ENCODE assay signal across 13 cellular contexts in the genomic region with DNA sequence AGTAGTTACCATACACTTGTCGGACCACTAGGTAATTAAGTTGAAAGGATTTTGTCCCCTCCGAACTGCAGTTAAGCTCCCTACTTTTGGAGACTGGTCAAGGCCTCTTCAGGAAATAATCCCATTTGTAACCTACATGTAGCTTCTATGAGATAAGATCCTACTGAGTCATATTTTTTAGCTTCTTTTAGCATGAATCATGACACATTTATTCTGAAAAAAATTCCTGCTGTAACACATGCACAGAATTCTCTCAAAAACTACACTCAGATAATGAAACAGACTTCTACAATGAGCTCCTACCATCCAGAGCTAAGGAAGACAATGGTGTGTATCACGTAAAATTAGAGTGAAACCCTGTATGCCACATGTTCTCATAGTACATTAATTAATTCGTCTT.
DNase-seq lines count a peak whose midpoint lies in the region; ATAC-seq, FAIRE-seq and TF ChIP-seq lines count a peak whose summit lies in the region.
"Had no signal": no experiment of that assay in that cellular context is flagged by ENCODE, and none has a peak within 500 bp of the region (broad histone marks: within the 10 kb centered on the region; RNA-seq: fewer than 3 reads in every experiment).

No MANE protein-coding gene starts in this region.

- H3K9me3 ChIP-seq in WERI-Rb-1 (ENCODE audit: severe bottlenecking) = no peaks in the 10 kb centered on the region

- no peaks in the 10 kb centered on the region for H3K9me2 ChIP-seq in GM23338 (ENCODE audit: insufficient read depth)

- no peaks in the 10 kb centered on the region for H3K27me3 Mint-ChIP-seq in GM23338 (ENCODE audit: insufficient read depth, low read depth, poor library complexity)

- TF ChIP-seq CTCF in GM23338 (conservative IDR thresholded peaks at IDR 0.05; ENCODE audit: low read depth in 2 of 2) (no peak), WERI-Rb-1 (IDR thresholded peaks at IDR 0.05; ENCODE audit: low read depth, low read length) (no peak)

- no peak overlapping the region for H3K27ac Mint-ChIP-seq in GM23338

- H3K27me3 ChIP-seq in GM23338 (ENCODE audit: insufficient read depth) = no peaks in the 10 kb centered on the region
- no peaks in the 10 kb centered on the region for H3K27me3 ChIP-seq in WERI-Rb-1 (ENCODE audit: insufficient read depth, low read depth, severe bottlenecking)
- H3K27me3 ChIP-seq: cardiac muscle cell had no signal

- ATAC-seq in GM23338 = no peak
- ATAC-seq in GM21423 (IDR thresholded peaks at IDR 0.05; ENCODE audit: unreplicated experiment) = no peak
- no peak for ATAC-seq in GM19397 (IDR thresholded peaks at IDR 0.05; ENCODE audit: unreplicated experiment)
- no peak for ATAC-seq in HG03354 (IDR thresholded peaks at IDR 0.05; ENCODE audit: poor library complexity, severe bottlenecking, unreplicated experiment)

- H4K20me1 ChIP-seq in GM23338 (replicated peaks; ENCODE audit: insufficient read depth) = no peaks in the 10 kb centered on the region

- FAIRE-seq in islet of Langerhans (lab: Jason Lieb, UNC) = peak; percentile 49
- FAIRE-seq: D721Med, H1 had no signal

- peaks cover 5% of the 10 kb centered on the region; the same call in 2 of the 3 replicates for H3K4me1 Mint-ChIP-seq in GM23338

- H3K4me3 Mint-ChIP-seq in GM23338 = no peak overlapping the region

- H3K36me3 ChIP-seq in GM23338 (ENCODE audit: insufficient read depth) (no peaks in the 10 kb centered on the region), WERI-Rb-1 (no peaks in the 10 kb centered on the region)
- H3K36me3 ChIP-seq: cardiac muscle cell had no signal

- H3K4me1 ChIP-seq in GM23338 (ENCODE audit: insufficient read depth) = no peaks in the 10 kb centered on the region; the same call in 1 of the 2 replicates

- no peaks in the 10 kb centered on the region for H3K36me3 Mint-ChIP-seq in GM23338 (ENCODE audit: low read depth)

- H3F3A ChIP-seq in GM23338 (replicated peaks; ENCODE audit: low read depth) = no peaks in the 10 kb centered on the region

- no peak overlapping the region for H3K27ac ChIP-seq in GM23338 (ENCODE audit: low read depth)
- H3K27ac ChIP-seq in WERI-Rb-1 = no peak overlapping the region
- H3K27ac ChIP-seq: cardiac muscle cell had no signal

- H2AFZ ChIP-seq in GM23338 = no peak overlapping the region

- in situ Hi-C loops in ACHN (cut with HindIII; ENCODE audit: low pct_ligation_motif_present, low pct_unique_long_range_greater_than_20kb, low sequenced_read_pairs) = no loop called here

- H3K4me2 ChIP-seq in GM23338 = no peak overlapping the region

- no peaks in the 10 kb centered on the region for H3K79me2 ChIP-seq in GM23338 (replicated peaks; ENCODE audit: insufficient read depth)

- H3K4me3 ChIP-seq in GM23338 (no peak overlapping the region), WERI-Rb-1 (ENCODE audit: low read depth, low read length) (no peak overlapping the region)
- H3K4me3 ChIP-seq: cardiac muscle cell had no signal

- H3K9me3 Mint-ChIP-seq in GM23338 = peaks cover 3% of the 10 kb centered on the region; the same call in 2 of the 3 replicates

- DNase-seq in ACHN (peak; percentile 83), GM23338 (ENCODE audit: low spot score) (peak; percentile 3), amniotic epithelial cell (ENCODE audit: low read depth) (peak; percentile 89), WERI-Rb-1 (no peak)
- DNase-seq: hippocampal formation, NCI-H187 treated with DMSO at 0.1 percent for 48 hours had no signal

TF ChIP-seq in GM23338, 12 proteins besides CTCF, POLR2A, EP300 and RAD21 (continues in another document):
- TF ChIP-seq EZH2phosphoT487 (IDR thresholded peaks at IDR 0.05; ENCODE audit: unreplicated experiment) (no peak), ZNF114 (CRISPR knock-in tag; IDR thresholded peaks at IDR 0.05) (no peak), JUNB (IDR thresholded peaks at IDR 0.05; ENCODE audit: unreplicated experiment) (no peak), ZNF331 (CRISPR knock-in tag; IDR thresholded peaks at IDR 0.05; ENCODE audit: low read depth) (no peak), STAT1 (IDR thresholded peaks at IDR 0.05; ENCODE audit: unreplicated experiment) (no peak), NANOG (IDR thresholded peaks at IDR 0.05; ENCODE audit: borderline replicate concordance) (no peak)
- TF ChIP-seq, protein P1, sequence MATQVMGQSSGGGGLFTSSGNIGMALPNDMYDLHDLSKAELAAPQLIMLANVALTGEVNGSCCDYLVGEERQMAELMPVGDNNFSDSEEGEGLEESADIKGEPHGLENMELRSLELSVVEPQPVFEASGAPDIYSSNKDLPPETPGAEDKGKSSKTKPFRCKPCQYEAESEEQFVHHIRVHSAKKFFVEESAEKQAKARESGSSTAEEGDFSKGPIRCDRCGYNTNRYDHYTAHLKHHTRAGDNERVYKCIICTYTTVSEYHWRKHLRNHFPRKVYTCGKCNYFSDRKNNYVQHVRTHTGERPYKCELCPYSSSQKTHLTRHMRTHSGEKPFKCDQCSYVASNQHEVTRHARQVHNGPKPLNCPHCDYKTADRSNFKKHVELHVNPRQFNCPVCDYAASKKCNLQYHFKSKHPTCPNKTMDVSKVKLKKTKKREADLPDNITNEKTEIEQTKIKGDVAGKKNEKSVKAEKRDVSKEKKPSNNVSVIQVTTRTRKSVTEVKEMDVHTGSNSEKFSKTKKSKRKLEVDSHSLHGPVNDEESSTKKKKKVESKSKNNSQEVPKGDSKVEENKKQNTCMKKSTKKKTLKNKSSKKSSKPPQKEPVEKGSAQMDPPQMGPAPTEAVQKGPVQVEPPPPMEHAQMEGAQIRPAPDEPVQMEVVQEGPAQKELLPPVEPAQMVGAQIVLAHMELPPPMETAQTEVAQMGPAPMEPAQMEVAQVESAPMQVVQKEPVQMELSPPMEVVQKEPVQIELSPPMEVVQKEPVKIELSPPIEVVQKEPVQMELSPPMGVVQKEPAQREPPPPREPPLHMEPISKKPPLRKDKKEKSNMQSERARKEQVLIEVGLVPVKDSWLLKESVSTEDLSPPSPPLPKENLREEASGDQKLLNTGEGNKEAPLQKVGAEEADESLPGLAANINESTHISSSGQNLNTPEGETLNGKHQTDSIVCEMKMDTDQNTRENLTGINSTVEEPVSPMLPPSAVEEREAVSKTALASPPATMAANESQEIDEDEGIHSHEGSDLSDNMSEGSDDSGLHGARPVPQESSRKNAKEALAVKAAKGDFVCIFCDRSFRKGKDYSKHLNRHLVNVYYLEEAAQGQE (IDR thresholded peaks at IDR 0.05; ENCODE audit: unreplicated experiment) = no peak
- TF ChIP-seq, protein P2, sequence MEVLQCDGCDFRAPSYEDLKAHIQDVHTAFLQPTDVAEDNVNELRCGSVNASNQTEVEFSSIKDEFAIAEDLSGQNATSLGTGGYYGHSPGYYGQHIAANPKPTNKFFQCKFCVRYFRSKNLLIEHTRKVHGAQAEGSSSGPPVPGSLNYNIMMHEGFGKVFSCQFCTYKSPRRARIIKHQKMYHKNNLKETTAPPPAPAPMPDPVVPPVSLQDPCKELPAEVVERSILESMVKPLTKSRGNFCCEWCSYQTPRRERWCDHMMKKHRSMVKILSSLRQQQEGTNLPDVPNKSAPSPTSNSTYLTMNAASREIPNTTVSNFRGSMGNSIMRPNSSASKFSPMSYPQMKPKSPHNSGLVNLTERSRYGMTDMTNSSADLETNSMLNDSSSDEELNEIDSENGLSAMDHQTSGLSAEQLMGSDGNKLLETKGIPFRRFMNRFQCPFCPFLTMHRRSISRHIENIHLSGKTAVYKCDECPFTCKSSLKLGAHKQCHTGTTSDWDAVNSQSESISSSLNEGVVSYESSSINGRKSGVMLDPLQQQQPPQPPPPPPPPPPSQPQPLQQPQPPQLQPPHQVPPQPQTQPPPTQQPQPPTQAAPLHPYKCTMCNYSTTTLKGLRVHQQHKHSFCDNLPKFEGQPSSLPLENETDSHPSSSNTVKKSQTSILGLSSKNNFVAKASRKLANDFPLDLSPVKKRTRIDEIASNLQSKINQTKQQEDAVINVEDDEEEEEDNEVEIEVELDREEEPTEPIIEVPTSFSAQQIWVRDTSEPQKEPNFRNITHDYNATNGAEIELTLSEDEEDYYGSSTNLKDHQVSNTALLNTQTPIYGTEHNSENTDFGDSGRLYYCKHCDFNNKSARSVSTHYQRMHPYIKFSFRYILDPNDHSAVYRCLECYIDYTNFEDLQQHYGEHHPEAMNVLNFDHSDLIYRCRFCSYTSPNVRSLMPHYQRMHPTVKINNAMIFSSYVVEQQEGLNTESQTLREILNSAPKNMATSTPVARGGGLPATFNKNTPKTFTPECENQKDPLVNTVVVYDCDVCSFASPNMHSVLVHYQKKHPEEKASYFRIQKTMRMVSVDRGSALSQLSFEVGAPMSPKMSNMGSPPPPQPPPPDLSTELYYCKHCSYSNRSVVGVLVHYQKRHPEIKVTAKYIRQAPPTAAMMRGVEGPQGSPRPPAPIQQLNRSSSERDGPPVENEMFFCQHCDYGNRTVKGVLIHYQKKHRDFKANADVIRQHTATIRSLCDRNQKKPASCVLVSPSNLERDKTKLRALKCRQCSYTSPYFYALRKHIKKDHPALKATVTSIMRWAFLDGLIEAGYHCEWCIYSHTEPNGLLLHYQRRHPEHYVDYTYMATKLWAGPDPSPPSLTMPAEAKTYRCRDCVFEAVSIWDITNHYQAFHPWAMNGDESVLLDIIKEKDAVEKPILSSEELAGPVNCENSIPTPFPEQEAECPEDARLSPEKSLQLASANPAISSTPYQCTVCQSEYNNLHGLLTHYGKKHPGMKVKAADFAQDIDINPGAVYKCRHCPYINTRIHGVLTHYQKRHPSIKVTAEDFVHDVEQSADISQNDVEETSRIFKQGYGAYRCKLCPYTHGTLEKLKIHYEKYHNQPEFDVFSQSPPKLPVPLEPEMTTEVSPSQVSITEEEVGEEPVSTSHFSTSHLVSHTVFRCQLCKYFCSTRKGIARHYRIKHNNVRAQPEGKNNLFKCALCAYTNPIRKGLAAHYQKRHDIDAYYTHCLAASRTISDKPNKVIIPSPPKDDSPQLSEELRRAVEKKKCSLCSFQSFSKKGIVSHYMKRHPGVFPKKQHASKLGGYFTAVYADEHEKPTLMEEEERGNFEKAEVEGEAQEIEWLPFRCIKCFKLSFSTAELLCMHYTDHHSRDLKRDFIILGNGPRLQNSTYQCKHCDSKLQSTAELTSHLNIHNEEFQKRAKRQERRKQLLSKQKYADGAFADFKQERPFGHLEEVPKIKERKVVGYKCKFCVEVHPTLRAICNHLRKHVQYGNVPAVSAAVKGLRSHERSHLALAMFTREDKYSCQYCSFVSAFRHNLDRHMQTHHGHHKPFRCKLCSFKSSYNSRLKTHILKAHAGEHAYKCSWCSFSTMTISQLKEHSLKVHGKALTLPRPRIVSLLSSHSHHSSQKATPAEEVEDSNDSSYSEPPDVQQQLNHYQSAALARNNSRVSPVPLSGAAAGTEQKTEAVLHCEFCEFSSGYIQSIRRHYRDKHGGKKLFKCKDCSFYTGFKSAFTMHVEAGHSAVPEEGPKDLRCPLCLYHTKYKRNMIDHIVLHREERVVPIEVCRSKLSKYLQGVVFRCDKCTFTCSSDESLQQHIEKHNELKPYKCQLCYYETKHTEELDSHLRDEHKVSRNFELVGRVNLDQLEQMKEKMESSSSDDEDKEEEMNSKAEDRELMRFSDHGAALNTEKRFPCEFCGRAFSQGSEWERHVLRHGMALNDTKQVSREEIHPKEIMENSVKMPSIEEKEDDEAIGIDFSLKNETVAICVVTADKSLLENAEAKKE (CRISPR knock-in tag; IDR thresholded peaks at IDR 0.05) = no peak
